2 cellular contexts compared by ENCODE assay signal in the genomic region with DNA sequence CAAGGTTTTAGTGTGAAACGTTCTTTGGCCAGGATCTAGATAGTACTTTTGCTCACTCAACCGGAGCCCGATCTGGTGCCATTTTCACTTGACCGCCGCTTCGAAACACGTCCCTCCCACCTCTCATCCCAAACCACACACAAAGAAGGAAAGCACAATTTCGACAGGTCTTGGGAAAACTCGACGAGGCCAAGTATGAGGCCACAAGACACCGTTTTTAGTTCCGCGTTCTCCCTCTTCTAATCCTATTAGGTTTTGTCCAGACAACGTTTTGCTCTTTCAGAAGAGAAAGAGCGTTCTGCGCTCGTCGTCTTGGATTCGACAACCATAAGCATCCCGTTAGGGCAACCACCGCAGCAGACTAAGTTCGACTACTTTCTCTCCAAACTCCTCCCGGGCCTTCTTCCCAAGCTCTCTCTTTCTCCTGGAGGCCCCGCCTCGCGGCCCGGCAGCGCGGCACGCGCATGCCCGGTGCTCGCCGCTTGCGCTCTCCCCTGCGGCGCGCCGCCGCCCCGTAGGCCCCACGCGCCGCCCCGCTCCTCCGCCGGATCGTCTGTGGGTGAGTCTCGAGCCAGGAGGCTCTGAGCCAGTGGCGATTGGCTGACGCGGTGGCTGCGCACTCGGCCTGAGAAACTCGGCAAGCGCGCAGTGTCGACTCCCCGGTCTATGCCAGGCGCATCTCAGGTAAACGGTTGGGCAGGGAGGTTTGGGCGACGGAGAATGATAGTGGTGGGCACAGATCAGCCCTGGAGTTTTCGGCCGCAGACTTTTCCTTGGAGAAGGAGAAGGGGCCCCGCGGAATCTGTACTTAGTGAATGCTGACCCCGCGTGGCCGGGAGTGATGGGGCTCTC.
TF ChIP-seq lines count a peak whose summit lies in the region.

TSS of gene MIPOL1 (plus strand) at position 517 of the 852 bp plus-strand sequence. CDS start 49,952 bp downstream, outside the sequence.

TF ChIP-seq in H1, 55 proteins besides CTCF, POLR2A, EP300 and RAD21:
- no peak for TF ChIP-seq SIX5 (IDR thresholded peaks at IDR 0.05; ENCODE audit: low read depth, low read length)
- 0 out of 4 replicates have a peak, but pooled peaks of 1 of the 2 experiments have one; percentile 24 for TF ChIP-seq HDAC2 (IDR thresholded peaks at IDR 0.05; ENCODE audit: borderline replicate concordance in 1 of 2, low read depth in 2 of 2, low read length in 2 of 2)
- TF ChIP-seq ASH2L (IDR thresholded peaks at IDR 0.05; ENCODE audit: low read length) = peak; percentile 87
- no peak for TF ChIP-seq SP4 (IDR thresholded peaks at IDR 0.05; ENCODE audit: low read length)
- no peak for TF ChIP-seq NANOG (IDR thresholded peaks at IDR 0.05; ENCODE audit: insufficient read depth, low read depth, low read length, poor library complexity, severe bottlenecking)
- TF ChIP-seq RBBP5 (IDR thresholded peaks at IDR 0.05; ENCODE audit: borderline replicate concordance, low read depth, low read length) = peak; percentile 88
- peak; percentile 64 for TF ChIP-seq NRF1 (IDR thresholded peaks at IDR 0.05; ENCODE audit: low read depth, low read length)
- no peak for TF ChIP-seq GTF2F1 (IDR thresholded peaks at IDR 0.05; ENCODE audit: borderline replicate concordance, low read depth, low read length)
- TF ChIP-seq POLR2AphosphoS5 (IDR thresholded peaks at IDR 0.05; ENCODE audit: low read depth, low read length) = peak; percentile 80; the same call in 1 of the 2 replicates
- TF ChIP-seq TAF1 (IDR thresholded peaks at IDR 0.05; ENCODE audit: low read depth, low read length) = peak; percentile 88
- peak; percentile 80 for TF ChIP-seq KDM4A (IDR thresholded peaks at IDR 0.05; ENCODE audit: low read depth, low read length, severe bottlenecking)
- peak; percentile 46 for TF ChIP-seq CTBP2 (IDR thresholded peaks at IDR 0.05; ENCODE audit: borderline replicate concordance, insufficient read depth, insufficient read length, low read length)
- no peak for TF ChIP-seq RFX5 (IDR thresholded peaks at IDR 0.05; ENCODE audit: borderline replicate concordance, low read depth, low read length)
- peak; percentile 67 for TF ChIP-seq PHF8 (conservative IDR thresholded peaks at IDR 0.05; ENCODE audit: low read depth, low read length)
- peak; percentile 24; the same call in 1 of the 2 replicates for TF ChIP-seq TBP (IDR thresholded peaks at IDR 0.05; ENCODE audit: low read depth, low read length)
- TF ChIP-seq FOSL1 (IDR thresholded peaks at IDR 0.05; ENCODE audit: insufficient read depth, low read depth, low read length) = no peak
- peak; percentile 4; the same call in 1 of the 2 replicates for TF ChIP-seq YY1 (IDR thresholded peaks at IDR 0.05; ENCODE audit: low read depth, low read length)

TF ChIP-seq in HepG2, 621 proteins besides CTCF, POLR2A, EP300 and RAD21 (continues in another document):
- TF ChIP-seq ZNF33B (CRISPR knock-in tag; IDR thresholded peaks at IDR 0.05) (peak; percentile 84; the same call in 1 of the 2 replicates), CEBPG (CRISPR knock-in tag; IDR thresholded peaks at IDR 0.05) (peak; percentile 59), KDM5A (IDR thresholded peaks at IDR 0.05; ENCODE audit: borderline replicate concordance, low read length) (0 out of 2 replicates have a peak, but pooled peaks have one; percentile 78), ZNF234 (CRISPR knock-in tag; conservative IDR thresholded peaks at IDR 0.05) (no peak), REL (CRISPR knock-in tag; conservative IDR thresholded peaks at IDR 0.05) (peak; percentile 91), LRRFIP1 (CRISPR knock-in tag; conservative IDR thresholded peaks at IDR 0.05) (no peak; the same call in 1 of the 2 replicates), BCL6 (CRISPR knock-in tag; IDR thresholded peaks at IDR 0.05) (peak; percentile 80), SRSF4 (IDR thresholded peaks at IDR 0.05; ENCODE audit: low read depth, low read length, poor library complexity, severe bottlenecking) (no peak), CBX2 (IDR thresholded peaks at IDR 0.05; ENCODE audit: low read depth, low read length) (no peak), CBX2 (CRISPR knock-in tag; IDR thresholded peaks at IDR 0.05; ENCODE audit: low read depth) (peak; percentile 25; the same call in 1 of the 2 replicates), FOXO1 (CRISPR knock-in tag; IDR thresholded peaks at IDR 0.05) (peak; percentile 82), ATAD3A (CRISPR knock-in tag; IDR thresholded peaks at IDR 0.05) (0 out of 2 replicates have a peak, but pooled peaks have one; percentile 26), NFYB (CRISPR knock-in tag; IDR thresholded peaks at IDR 0.05) (peak; percentile 75), ZSCAN5A (CRISPR knock-in tag; IDR thresholded peaks at IDR 0.05; ENCODE audit: borderline replicate concordance) (no peak), CBFB (CRISPR knock-in tag; IDR thresholded peaks at IDR 0.05) (peak; percentile 69), SNRNP70 (IDR thresholded peaks at IDR 0.05; ENCODE audit: low read depth, low read length) (no peak), NPAS2 (CRISPR knock-in tag; IDR thresholded peaks at IDR 0.05; ENCODE audit: borderline replicate concordance) (no peak), ZNF883 (CRISPR knock-in tag; IDR thresholded peaks at IDR 0.05; ENCODE audit: not compliant biosample characterization) (peak; percentile 98), KLF6 (CRISPR knock-in tag; IDR thresholded peaks at IDR 0.05) (no peak; the same call in 1 of the 2 replicates), NFE2L2 (IDR thresholded peaks at IDR 0.05; ENCODE audit: low read length) (no peak), POGZ (CRISPR knock-in tag; IDR thresholded peaks at IDR 0.05) (peak; percentile 95), STAT5B (CRISPR knock-in tag; IDR thresholded peaks at IDR 0.05) (no peak), REPIN1 (CRISPR knock-in tag; IDR thresholded peaks at IDR 0.05; ENCODE audit: borderline replicate concordance, low read depth) (peak; percentile 63; the same call in 1 of the 2 replicates), IKZF1 (IDR thresholded peaks at IDR 0.05) (no peak), RBFOX2 (IDR thresholded peaks at IDR 0.05; ENCODE audit: low read depth, low read length) (peak; percentile 96), ZNF331 (CRISPR knock-in tag; IDR thresholded peaks at IDR 0.05) (peak; percentile 81), ZMYM4 (CRISPR knock-in tag; IDR thresholded peaks at IDR 0.05) (peak; percentile 99), RAD51 (IDR thresholded peaks at IDR 0.05; ENCODE audit: borderline replicate concordance) (no peak), ZBTB38 (CRISPR knock-in tag; IDR thresholded peaks at IDR 0.05) (peak; percentile 91; the same call in 1 of the 2 replicates), DZIP1 (CRISPR knock-in tag; IDR thresholded peaks at IDR 0.05) (peak; percentile 94), NCOA1 (CRISPR knock-in tag; IDR thresholded peaks at IDR 0.05) (peak; percentile 92; the same call in 1 of the 2 replicates), ZNF563 (CRISPR knock-in tag; IDR thresholded peaks at IDR 0.05) (peak; percentile 100)
- TF ChIP-seq, protein P1, sequence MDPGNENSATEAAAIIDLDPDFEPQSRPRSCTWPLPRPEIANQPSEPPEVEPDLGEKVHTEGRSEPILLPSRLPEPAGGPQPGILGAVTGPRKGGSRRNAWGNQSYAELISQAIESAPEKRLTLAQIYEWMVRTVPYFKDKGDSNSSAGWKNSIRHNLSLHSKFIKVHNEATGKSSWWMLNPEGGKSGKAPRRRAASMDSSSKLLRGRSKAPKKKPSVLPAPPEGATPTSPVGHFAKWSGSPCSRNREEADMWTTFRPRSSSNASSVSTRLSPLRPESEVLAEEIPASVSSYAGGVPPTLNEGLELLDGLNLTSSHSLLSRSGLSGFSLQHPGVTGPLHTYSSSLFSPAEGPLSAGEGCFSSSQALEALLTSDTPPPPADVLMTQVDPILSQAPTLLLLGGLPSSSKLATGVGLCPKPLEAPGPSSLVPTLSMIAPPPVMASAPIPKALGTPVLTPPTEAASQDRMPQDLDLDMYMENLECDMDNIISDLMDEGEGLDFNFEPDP (CRISPR knock-in tag; conservative IDR thresholded peaks at IDR 0.05) = no peak
- TF ChIP-seq, protein P2, sequence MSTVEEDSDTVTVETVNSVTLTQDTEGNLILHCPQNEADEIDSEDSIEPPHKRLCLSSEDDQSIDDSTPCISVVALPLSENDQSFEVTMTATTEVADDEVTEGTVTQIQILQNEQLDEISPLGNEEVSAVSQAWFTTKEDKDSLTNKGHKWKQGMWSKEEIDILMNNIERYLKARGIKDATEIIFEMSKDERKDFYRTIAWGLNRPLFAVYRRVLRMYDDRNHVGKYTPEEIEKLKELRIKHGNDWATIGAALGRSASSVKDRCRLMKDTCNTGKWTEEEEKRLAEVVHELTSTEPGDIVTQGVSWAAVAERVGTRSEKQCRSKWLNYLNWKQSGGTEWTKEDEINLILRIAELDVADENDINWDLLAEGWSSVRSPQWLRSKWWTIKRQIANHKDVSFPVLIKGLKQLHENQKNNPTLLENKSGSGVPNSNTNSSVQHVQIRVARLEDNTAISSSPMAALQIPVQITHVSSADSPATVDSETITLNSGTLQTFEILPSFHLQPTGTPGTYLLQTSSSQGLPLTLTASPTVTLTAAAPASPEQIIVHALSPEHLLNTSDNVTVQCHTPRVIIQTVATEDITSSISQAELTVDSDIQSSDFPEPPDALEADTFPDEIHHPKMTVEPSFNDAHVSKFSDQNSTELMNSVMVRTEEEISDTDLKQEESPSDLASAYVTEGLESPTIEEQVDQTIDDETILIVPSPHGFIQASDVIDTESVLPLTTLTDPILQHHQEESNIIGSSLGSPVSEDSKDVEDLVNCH (CRISPR knock-in tag; IDR thresholded peaks at IDR 0.05) = no peak; the same call in 1 of the 2 replicates
- TF ChIP-seq, protein P3, sequence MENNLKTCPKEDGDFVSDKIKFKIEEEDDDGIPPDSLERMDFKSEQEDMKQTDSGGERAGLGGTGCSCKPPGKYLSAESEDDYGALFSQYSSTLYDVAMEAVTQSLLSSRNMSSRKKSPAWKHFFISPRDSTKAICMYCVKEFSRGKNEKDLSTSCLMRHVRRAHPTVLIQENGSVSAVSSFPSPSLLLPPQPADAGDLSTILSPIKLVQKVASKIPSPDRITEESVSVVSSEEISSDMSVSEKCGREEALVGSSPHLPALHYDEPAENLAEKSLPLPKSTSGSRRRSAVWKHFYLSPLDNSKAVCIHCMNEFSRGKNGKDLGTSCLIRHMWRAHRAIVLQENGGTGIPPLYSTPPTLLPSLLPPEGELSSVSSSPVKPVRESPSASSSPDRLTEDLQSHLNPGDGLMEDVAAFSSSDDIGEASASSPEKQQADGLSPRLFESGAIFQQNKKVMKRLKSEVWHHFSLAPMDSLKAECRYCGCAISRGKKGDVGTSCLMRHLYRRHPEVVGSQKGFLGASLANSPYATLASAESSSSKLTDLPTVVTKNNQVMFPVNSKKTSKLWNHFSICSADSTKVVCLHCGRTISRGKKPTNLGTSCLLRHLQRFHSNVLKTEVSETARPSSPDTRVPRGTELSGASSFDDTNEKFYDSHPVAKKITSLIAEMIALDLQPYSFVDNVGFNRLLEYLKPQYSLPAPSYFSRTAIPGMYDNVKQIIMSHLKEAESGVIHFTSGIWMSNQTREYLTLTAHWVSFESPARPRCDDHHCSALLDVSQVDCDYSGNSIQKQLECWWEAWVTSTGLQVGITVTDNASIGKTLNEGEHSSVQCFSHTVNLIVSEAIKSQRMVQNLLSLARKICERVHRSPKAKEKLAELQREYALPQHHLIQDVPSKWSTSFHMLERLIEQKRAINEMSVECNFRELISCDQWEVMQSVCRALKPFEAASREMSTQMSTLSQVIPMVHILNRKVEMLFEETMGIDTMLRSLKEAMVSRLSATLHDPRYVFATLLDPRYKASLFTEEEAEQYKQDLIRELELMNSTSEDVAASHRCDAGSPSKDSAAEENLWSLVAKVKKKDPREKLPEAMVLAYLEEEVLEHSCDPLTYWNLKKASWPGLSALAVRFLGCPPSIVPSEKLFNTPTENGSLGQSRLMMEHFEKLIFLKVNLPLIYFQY (CRISPR knock-in tag; IDR thresholded peaks at IDR 0.05; ENCODE audit: borderline replicate concordance) = peak; percentile 68; the same call in 1 of the 2 replicates
